ENCODE assay signal across 9 cellular contexts in the genomic region with DNA sequence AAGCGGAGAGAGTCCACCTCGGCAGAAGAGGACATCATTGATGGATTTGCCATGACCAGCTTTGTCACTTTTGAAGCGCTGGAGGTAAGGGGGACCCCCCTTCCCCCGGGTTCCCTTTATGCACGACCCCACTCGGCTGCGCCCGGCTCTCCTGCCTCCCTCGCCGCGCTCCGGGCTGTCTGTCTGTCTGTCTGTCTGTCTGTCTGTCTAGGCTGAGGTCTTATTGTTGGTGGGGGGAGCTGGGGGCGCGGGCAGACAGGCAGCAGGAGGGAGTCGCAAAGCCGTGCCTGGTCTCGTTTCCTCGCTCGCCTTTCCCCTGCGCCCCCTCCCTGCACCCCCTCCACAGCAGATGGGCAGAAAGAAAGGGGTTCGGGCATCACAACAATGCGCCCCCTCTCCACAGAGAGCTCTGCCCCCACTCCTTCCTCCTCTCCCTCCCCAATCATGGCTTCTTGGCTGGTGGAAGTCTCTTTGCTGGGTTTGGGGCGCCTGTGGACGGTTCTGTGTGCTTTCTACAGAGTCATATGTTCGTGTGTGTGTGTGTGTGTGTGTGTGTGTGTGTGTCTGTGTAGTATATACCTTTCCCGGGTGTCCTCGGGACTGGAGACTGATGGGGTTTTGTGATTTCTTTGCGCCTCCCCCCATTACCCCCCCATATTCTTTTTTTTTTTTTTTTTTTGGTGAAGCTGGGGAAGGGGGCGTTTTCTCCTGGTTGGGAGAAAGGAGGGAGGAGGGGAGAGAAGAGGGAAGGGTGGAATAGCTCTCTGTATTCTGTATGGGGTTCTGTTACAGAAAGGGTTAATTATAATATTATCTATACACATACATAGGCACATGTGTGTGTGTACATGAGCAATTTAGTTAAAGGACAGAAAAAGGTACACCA. TPM values are rescaled to one million over a fixed set of nuclear protein-coding genes. Genes with fewer than 3 reads are reported as not detected.
A peak's percentile ranks its signal among the peaks of the same experiment; 100 is the strongest.
DNase-seq lines count a peak whose midpoint lies in the region; ATAC-seq and TF ChIP-seq lines count a peak whose summit lies in the region.
"Had no signal": no experiment of that assay in that cellular context is flagged by ENCODE, and none has a peak within 500 bp of the region (broad histone marks: within the 10 kb centered on the region; RNA-seq: fewer than 3 reads in every experiment).

No MANE protein-coding gene starts in this region.

- no peaks in the 10 kb centered on the region for H3K9me2 ChIP-seq in GM23248 (ENCODE audit: insufficient read depth)

- no peaks in the 10 kb centered on the region for H3K4me1 ChIP-seq in GM23248 (ENCODE audit: insufficient read depth)
- peaks cover 0 to 34% of the 10 kb centered on the region in 2 donors for H3K4me1 ChIP-seq in muscle layer of duodenum (ENCODE audit: control insufficient read depth in 1 of 2, insufficient read depth in 2 of 2, low read length in 2 of 2)

- peaks cover 28% of the 10 kb centered on the region for H3K27me3 ChIP-seq in GM23248 (replicated peaks; ENCODE audit: insufficient read depth)
- H3K27me3 ChIP-seq in brain microvascular endothelial cell (replicated peaks), result peaks cover 11% of the 10 kb centered on the region
- H3K27me3 ChIP-seq in muscle layer of duodenum (ENCODE audit: low read depth, low read length), result no peaks in the 10 kb centered on the region

- H3K36me3 ChIP-seq in GM23248 (ENCODE audit: low read depth) (no peaks in the 10 kb centered on the region), brain microvascular endothelial cell (replicated peaks) (no peaks in the 10 kb centered on the region), muscle layer of duodenum (ENCODE audit: control insufficient read depth in 1 of 2, insufficient read depth in 2 of 2, low read length in 2 of 2) (no peaks in the 10 kb centered on the region)

- H3K9me3 ChIP-seq in GM23248 (ENCODE audit: low read depth), result no peaks in the 10 kb centered on the region
- H3K9me3 ChIP-seq in muscle layer of duodenum (ENCODE audit: control insufficient read depth in 1 of 2, low read length in 2 of 2), result no peaks in the 10 kb centered on the region

- peak overlapping the region; percentile 84 for H3K4me2 ChIP-seq in GM23248 (ENCODE audit: unreplicated experiment)

- in situ Hi-C loops in GM23248 (cut with MboI), result no loop called here
- in situ Hi-C loops in brain microvascular endothelial cell (cut with HindIII; ENCODE audit: low pct_ligation_motif_present, low sequenced_read_pairs), result no loop called here

- H3F3A ChIP-seq in GM23248 (ENCODE audit: insufficient read depth), result peaks cover 20% of the 10 kb centered on the region; the same call in 1 of the 2 replicates

- DNase-seq in AG09309 (ENCODE audit: low read depth) (no peak), GM23248 (peak; percentile 15), brain microvascular endothelial cell (no peak), SIG-M5 treated with dmso at 0.1 percent for 504 hours (lab: John Stamatoyannopoulos, UW; ENCODE audit: unreplicated experiment) (no peak), iPS-NIHi7 (ENCODE audit: extremely low spot score) (no peak)

- no peak for TF ChIP-seq CTCF in AG09309 (IDR thresholded peaks at IDR 0.05; ENCODE audit: control insufficient read depth, insufficient read depth, low read depth, low read length, missing control alignments)
- TF ChIP-seq CTCF in brain microvascular endothelial cell (IDR thresholded peaks at IDR 0.05; ENCODE audit: low read depth, low read length, missing control alignments), result no peak

- H2AFZ ChIP-seq in GM23248, result peak overlapping the region; percentile 99

- H3K79me2 ChIP-seq in GM23248 (ENCODE audit: insufficient read depth), result no peaks in the 10 kb centered on the region

- peak overlapping the region; percentile 61 for H3K9ac ChIP-seq in GM23248

- no peaks in the 10 kb centered on the region for H4K20me1 ChIP-seq in GM23248 (ENCODE audit: insufficient read depth)

- ATAC-seq in HG03280 (IDR thresholded peaks at IDR 0.05; ENCODE audit: unreplicated experiment), result no peak
- no peak for ATAC-seq in HG02840 (IDR thresholded peaks at IDR 0.05; ENCODE audit: low FRiP score, unreplicated experiment)

- H3K27ac ChIP-seq in GM23248, result no peak overlapping the region
- H3K27ac ChIP-seq in brain microvascular endothelial cell, result no peak overlapping the region
- no peak overlapping the region for H3K27ac ChIP-seq in muscle layer of duodenum (ENCODE audit: low read length)
- H3K27ac ChIP-seq: epithelial cell of prostate had no signal

- 0 to 1% methylated on average over 15 to 29 of the region's 29 CpGs for WGBS in GM23248 (ENCODE audit: low coverage in 1 of 2, low lambda C conversion rate in 2 of 2, missing lambda C conversion rate in 2 of 2), 2 experiments

- peak overlapping the region; percentile 55 for H3K4me3 ChIP-seq in AG09309 (ENCODE audit: control insufficient read depth, low read depth, low read length)
- H3K4me3 ChIP-seq in GM23248, result peak overlapping the region; percentile 96
- H3K4me3 ChIP-seq in brain microvascular endothelial cell (ENCODE audit: low read depth, low read length), result peak overlapping the region; percentile 69
- H3K4me3 ChIP-seq in muscle layer of duodenum (ENCODE audit: low read depth in 1 of 2, low read length in 2 of 2), result peak overlapping the region; percentile 64 to 80

RNA-seq across cellular contexts. Expression of a gene that starts 1.8 kb away (rescaled TPM):
- total RNA-seq in GM23248 (2014; rRNA removed; shearing (Covaris generic)), result 1.4 and 3.0 TPM in 2 replicates
- 2.5 and 4.4 TPM in 2 replicates for polyA plus RNA-seq in GM23248 (2016; fragmentation: Nextera tagmentation; extraction: Ambion mirVana)
